ENCODE assay signal across 1 cellular context in genomic region chr6:165676435-165677068, GRCh38.
TF ChIP-seq lines count a peak whose summit lies in the region.

No MANE protein-coding gene starts in this region.

TF ChIP-seq in IMR-90, 13 proteins besides CTCF, POLR2A, EP300 and RAD21 (continued from another document):
- no peak for TF ChIP-seq BHLHE40 (IDR thresholded peaks at IDR 0.05; ENCODE audit: low read depth, low read length)
- TF ChIP-seq ELK1 (IDR thresholded peaks at IDR 0.05; ENCODE audit: borderline replicate concordance, low read depth, low read length), result no peak
- no peak for TF ChIP-seq MAFK (IDR thresholded peaks at IDR 0.05; ENCODE audit: low read depth, low read length)
- no peak for TF ChIP-seq CHD1 (IDR thresholded peaks at IDR 0.05; ENCODE audit: low read depth, low read length)
- no peak for TF ChIP-seq FOS (IDR thresholded peaks at IDR 0.05; ENCODE audit: low read depth, low read length)
- TF ChIP-seq RFX5 (IDR thresholded peaks at IDR 0.05; ENCODE audit: low read depth, low read length), result no peak
- no peak for TF ChIP-seq NFE2L2 (IDR thresholded peaks at IDR 0.05; ENCODE audit: low read depth, low read length)
- TF ChIP-seq MXI1 (IDR thresholded peaks at IDR 0.05; ENCODE audit: borderline replicate concordance, low read depth, low read length), result no peak
- TF ChIP-seq SMC3 (IDR thresholded peaks at IDR 0.05; ENCODE audit: low read depth, low read length), result no peak
- TF ChIP-seq RCOR1 (IDR thresholded peaks at IDR 0.05; ENCODE audit: insufficient replicate concordance, low read length), result no peak
- no peak for TF ChIP-seq USF2 (IDR thresholded peaks at IDR 0.05; ENCODE audit: low read depth, low read length)
- no peak for TF ChIP-seq MAZ (IDR thresholded peaks at IDR 0.05; ENCODE audit: borderline replicate concordance, low read depth, low read length)
